25 cellular contexts compared by ENCODE assay signal in genomic region chr13:36907266-36907665, GRCh38. TPM values are rescaled to one million over a fixed set of nuclear protein-coding genes. Genes with fewer than 3 reads are reported as not detected.
"Had no signal": no experiment of that assay in that cellular context is flagged by ENCODE, and none has a peak within 500 bp of the region (broad histone marks: within the 10 kb centered on the region; RNA-seq: fewer than 3 reads in every experiment).

No MANE protein-coding gene starts in this region.

- H3K4me2 ChIP-seq: smooth muscle cell had no signal

- H3K4me3 Mint-ChIP-seq: endodermal cell; memory B cell; natural killer cell; stimulated activated naive CD8-positive, alpha-beta T cell treated with anti-CD3 and anti-CD28 coated beads, Interleukin-15, amount 100 ng/mL, for 72 hours had no signal

- H3K27ac Mint-ChIP-seq: endodermal cell; memory B cell; natural killer cell; stimulated activated naive CD8-positive, alpha-beta T cell treated with anti-CD3 and anti-CD28 coated beads, Interleukin-15, amount 100 ng/mL, for 72 hours had no signal

- H3K27ac ChIP-seq: esophagus squamous epithelium, pancreas, right atrium auricular region, suprapubic skin, vagina had no signal

- DNase-seq: cortex of kidney; effector CD4-positive, alpha-beta T cell; endodermal cell; erythroblast; esophagus squamous epithelium; foreskin melanocyte; head of caudate nucleus; natural killer cell; pancreas; stimulated activated CD4-positive, alpha-beta T cell treated with anti-CD3 and anti-CD28 coated beads, Interleukin-12 subunit alpha, Interleukin-12 subunit beta, amount 100 ng/mL, for 4 hours; stimulated activated CD4-positive, alpha-beta T cell treated with anti-CD3 and anti-CD28 coated beads, Interleukin-1b, Interleukin-23, amount 100 ng/mL, for 48 hours; stimulated activated CD4-positive, alpha-beta T cell treated with anti-CD3 and anti-CD28 coated beads, Interleukin-4, amount 100 ng/mL, for 1 hour; stimulated activated CD8-positive, alpha-beta memory T cell treated with anti-CD3 and anti-CD28 coated beads, Interleukin-4, amount 100 ng/mL, for 48 hours; stimulated activated naive CD4-positive, alpha-beta T cell; stimulated activated naive CD8-positive, alpha-beta T cell treated with anti-CD3 and anti-CD28 coated beads, Interleukin-15, amount 100 ng/mL, for 72 hours; trophoblast cell had no signal

- H3K4me3 ChIP-seq: esophagus squamous epithelium, lung, pancreas, right atrium auricular region, smooth muscle cell, suprapubic skin, vagina had no signal

- H3K36me3 ChIP-seq: esophagus squamous epithelium, pancreas, right atrium auricular region, suprapubic skin, vagina had no signal

- H3K9me3 ChIP-seq: esophagus squamous epithelium, pancreas, right atrium auricular region, suprapubic skin, vagina had no signal

- H3K9me3 Mint-ChIP-seq: endodermal cell; memory B cell; natural killer cell; stimulated activated naive CD8-positive, alpha-beta T cell treated with anti-CD3 and anti-CD28 coated beads, Interleukin-15, amount 100 ng/mL, for 72 hours had no signal

- H3K4me1 ChIP-seq: esophagus squamous epithelium, pancreas, right atrium auricular region, suprapubic skin, vagina had no signal

- H3K27me3 ChIP-seq: esophagus squamous epithelium, pancreas, right atrium auricular region, suprapubic skin, vagina had no signal

- ATAC-seq: left lobe of liver; natural killer cell; pancreas; sciatic nerve; stimulated activated naive CD8-positive, alpha-beta T cell treated with anti-CD3 and anti-CD28 coated beads, Interleukin-15, amount 100 ng/mL, for 72 hours had no signal

- H3K4me1 Mint-ChIP-seq: memory B cell; natural killer cell; stimulated activated naive CD8-positive, alpha-beta T cell treated with anti-CD3 and anti-CD28 coated beads, Interleukin-15, amount 100 ng/mL, for 72 hours had no signal

- H3K36me3 Mint-ChIP-seq: memory B cell, natural killer cell had no signal

RNA-seq across cellular contexts. Expression of gene SMAD9, which starts 12.8 kb away (rescaled TPM):
- total RNA-seq: mononuclear cell, natural killer cell had no signal
